In genomic region chrX:26032141-26032917, GRCh38 we compare ENCODE assay signal across 19 cellular contexts.
"Had no signal": no experiment of that assay in that cellular context is flagged by ENCODE, and none has a peak within 500 bp of the region (broad histone marks: within the 10 kb centered on the region; RNA-seq: fewer than 3 reads in every experiment).

No MANE protein-coding gene starts in this region.

- H3K4me1 ChIP-seq: foreskin keratinocyte had no signal

- ATAC-seq: activated CD8-positive, alpha-beta memory T cell treated with anti-CD3 and anti-CD28 coated beads, Interleukin-2, amount 10 ng/mL, durations not matched to agents 7 days and 5 days; activated naive CD4-positive, alpha-beta T cell treated with anti-CD3 and anti-CD28 coated beads, Interleukin-2, amount 50 U/mL, for 72 hours; foreskin keratinocyte; left colon; natural killer cell; right cardiac atrium; stimulated activated memory B cell treated with anti-CD40 and anti-IgM and Interleukin-4, amounts not matched to agents 10 μg/mL and 1 μg/mL and 100 μg/mL, for 72 hours had no signal

- H3K36me3 ChIP-seq: cardiac muscle cell had no signal

- H3K4me3 ChIP-seq: cardiac muscle cell, coronary artery had no signal

- H3K27ac ChIP-seq: cardiac muscle cell, coronary artery, epithelial cell of prostate, foreskin keratinocyte had no signal

- H3K27me3 ChIP-seq: cardiac muscle cell, foreskin keratinocyte had no signal

- DNase-seq: activated CD4-positive, alpha-beta T cell treated with anti-CD3 and anti-CD28 coated beads, Interleukin-2, amount 50 U/mL, for 48 hours; activated CD4-positive, CD25-positive, alpha-beta regulatory T cell treated with anti-CD3 and anti-CD28 coated beads, Interleukin-2, amount 50 U/mL, for 72 hours; activated CD8-positive, alpha-beta memory T cell treated with anti-CD3 and anti-CD28 coated beads, Interleukin-2, amount 10 ng/mL, durations not matched to agents 7 days and 5 days; activated effector memory CD4-positive, alpha-beta T cell treated with Interleukin-2 at 50 U/mL for 16 hours; activated T-cell treated with anti-CD3 and anti-CD28 coated beads, Interleukin-2, amount 50 U/mL, for 24 hours; amniotic stem cell; effector memory CD4-positive, alpha-beta T cell; foreskin keratinocyte; head of caudate nucleus; left colon; natural killer cell; posterior cingulate gyrus; right cardiac atrium; trophoblast cell had no signal
